Comparison of ENCODE assay signal across 9 cellular contexts in the genomic region with DNA sequence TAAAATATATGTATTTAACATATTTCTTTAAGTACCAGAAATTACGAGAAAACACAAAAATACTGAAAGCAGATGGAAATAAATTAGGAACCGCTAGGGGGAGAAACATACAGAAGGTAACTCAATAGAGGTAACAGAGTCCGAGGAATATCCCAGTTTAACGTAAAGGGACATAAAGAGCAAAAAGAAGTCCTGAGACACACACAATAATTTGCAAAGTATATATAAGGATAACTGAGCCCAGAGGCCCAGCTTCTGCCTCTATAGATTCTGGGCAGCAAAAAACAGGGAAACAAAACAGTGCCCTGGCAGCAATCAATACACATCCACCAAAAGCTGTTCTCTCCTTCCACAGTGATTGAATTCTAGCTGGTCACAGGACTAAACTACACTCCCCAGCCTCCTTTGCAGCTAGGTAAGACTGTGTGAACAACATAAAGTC. TPM values are rescaled to one million over a fixed set of nuclear protein-coding genes. Genes with fewer than 3 reads are reported as not detected.
DNase-seq lines count a peak whose midpoint lies in the region; TF ChIP-seq lines count a peak whose summit lies in the region.
"Had no signal": no experiment of that assay in that cellular context is flagged by ENCODE, and none has a peak within 500 bp of the region (broad histone marks: within the 10 kb centered on the region; RNA-seq: fewer than 3 reads in every experiment).

No MANE protein-coding gene starts in this region.

- H3K4me1 ChIP-seq in adrenal gland (replicated peaks in 1 of 2): no peaks in the 10 kb centered on the region
- no peaks in the 10 kb centered on the region for H3K4me1 ChIP-seq in tibial nerve
- H3K4me1 ChIP-seq in sigmoid colon: no peaks in the 10 kb centered on the region

- H3K4me3 ChIP-seq in adrenal gland (peak overlapping the region in 1 of 4 donors; percentile 42), tibial nerve (peak overlapping the region in 1 of 4 donors; percentile 24), sigmoid colon (no peak overlapping the region)

- intact Hi-C loops in adrenal gland (cut with DNase I): no loop called here
- intact Hi-C loops in sigmoid colon (cut with DNase I): no loop called here

- TF ChIP-seq CTCF in adrenal gland (IDR thresholded peaks at IDR 0.05) (peak; percentile 46 to 63 (median 58)), tibial nerve (IDR thresholded peaks at IDR 0.05) (peak; percentile 24 to 45 (median 40)), sigmoid colon (IDR thresholded peaks at IDR 0.05) (peak in 2 of 4 experiments; percentile 9 to 38)

- H3K27ac ChIP-seq in adrenal gland (no peak overlapping the region), tibial nerve (no peak overlapping the region), sigmoid colon (no peak overlapping the region)

- DNase-seq in NCI-H1694 treated with DMSO at 0.1 percent for 48 hours (lab: John Stamatoyannopoulos, UW) (peak; percentile 1), NCI-H1694 (lab: John Stamatoyannopoulos, UW) (no peak), adrenal gland (no peak), iPS-NIHi11 (ENCODE audit: low spot score) (peak; percentile 11), tibial nerve (ENCODE audit: low spot score in 2 of 2) (no peak), NOMO-1 treated with dmso at 0.1 percent for 144 hours (lab: John Stamatoyannopoulos, UW; ENCODE audit: unreplicated experiment) (no peak), sigmoid colon (no peak), epidermal melanocyte (ENCODE audit: insufficient read length, low spot score) (no peak)
- DNase-seq: activated CD4-positive, CD25-positive, alpha-beta regulatory T cell had no signal

- H3K36me3 ChIP-seq in adrenal gland (replicated peaks in 1 of 2): no peaks in the 10 kb centered on the region
- H3K36me3 ChIP-seq in tibial nerve: peaks cover 0 to 5% (median 3%) of the 10 kb centered on the region in 3 donors
- H3K36me3 ChIP-seq in sigmoid colon: no peaks in the 10 kb centered on the region

- H3K27me3 ChIP-seq in adrenal gland (no peaks in the 10 kb centered on the region), tibial nerve (no peaks in the 10 kb centered on the region), sigmoid colon (no peaks in the 10 kb centered on the region)

- no peak for TF ChIP-seq EP300 in tibial nerve (IDR thresholded peaks at IDR 0.05)
- no peak for TF ChIP-seq EP300 in sigmoid colon (IDR thresholded peaks at IDR 0.05)

- H3K9me3 ChIP-seq in adrenal gland (replicated peaks in 1 of 3) (no peaks in the 10 kb centered on the region), tibial nerve (no peaks in the 10 kb centered on the region), sigmoid colon (no peaks in the 10 kb centered on the region)

- no peak for TF ChIP-seq POLR2A in adrenal gland (IDR thresholded peaks at IDR 0.05)
- no peak for TF ChIP-seq POLR2A in tibial nerve (IDR thresholded peaks at IDR 0.05)
- TF ChIP-seq POLR2A in sigmoid colon (IDR thresholded peaks at IDR 0.05): no peak

- WGBS in adrenal gland, 4 donors: 19 to 29% (median 23%) methylated on average over 4 of the region's 4 CpGs
- 23 to 33% methylated on average over 4 of the region's 4 CpGs for WGBS in tibial nerve, 2 donors
- WGBS in sigmoid colon, 2 donors: 33 to 42% methylated on average over 4 of the region's 4 CpGs

RNA-seq across cellular contexts. Expression of a gene that starts 15.1 kb away (rescaled TPM):
- total RNA-seq in adrenal gland: 10 to 100 TPM in 5 of 8 donors, 1 to 10 TPM in 3; 4.8 to 39.5 (median 13.2) TPM
- 1 to 10 TPM; 1.9 to 6.2 (median 5.3) TPM for polyA plus RNA-seq in adrenal gland
- total RNA-seq in tibial nerve: 10 to 100 TPM in 2 of 4 donors, 1 to 10 TPM in 2; 7.9 to 19.2 (median 11.4) TPM
- total RNA-seq in sigmoid colon: 1 to 10 TPM; 2.0 to 6.1 (median 4.1) TPM
- 1 to 10 TPM in 2 of 3 donors, under 1 TPM in 1; 0.60 to 2.1 (median 1.5) TPM for polyA plus RNA-seq in sigmoid colon

Comparison
In these comparisons a context has a peak if more than half of its experiments do, and no peak if none do; other contexts are left out.
1. DNase-seq: peak in NCI-H1694 treated with DMSO at 0.1 percent for 48 hours (single experiment) and iPS-NIHi11 (single experiment); none in NCI-H1694 (single experiment), adrenal gland (0 of 7), tibial nerve (0 of 2), NOMO-1 treated with dmso at 0.1 percent for 144 hours (single experiment), sigmoid colon (single experiment) and epidermal melanocyte (single experiment).